ENCODE assay signal across 1 cellular context in the genomic region with DNA sequence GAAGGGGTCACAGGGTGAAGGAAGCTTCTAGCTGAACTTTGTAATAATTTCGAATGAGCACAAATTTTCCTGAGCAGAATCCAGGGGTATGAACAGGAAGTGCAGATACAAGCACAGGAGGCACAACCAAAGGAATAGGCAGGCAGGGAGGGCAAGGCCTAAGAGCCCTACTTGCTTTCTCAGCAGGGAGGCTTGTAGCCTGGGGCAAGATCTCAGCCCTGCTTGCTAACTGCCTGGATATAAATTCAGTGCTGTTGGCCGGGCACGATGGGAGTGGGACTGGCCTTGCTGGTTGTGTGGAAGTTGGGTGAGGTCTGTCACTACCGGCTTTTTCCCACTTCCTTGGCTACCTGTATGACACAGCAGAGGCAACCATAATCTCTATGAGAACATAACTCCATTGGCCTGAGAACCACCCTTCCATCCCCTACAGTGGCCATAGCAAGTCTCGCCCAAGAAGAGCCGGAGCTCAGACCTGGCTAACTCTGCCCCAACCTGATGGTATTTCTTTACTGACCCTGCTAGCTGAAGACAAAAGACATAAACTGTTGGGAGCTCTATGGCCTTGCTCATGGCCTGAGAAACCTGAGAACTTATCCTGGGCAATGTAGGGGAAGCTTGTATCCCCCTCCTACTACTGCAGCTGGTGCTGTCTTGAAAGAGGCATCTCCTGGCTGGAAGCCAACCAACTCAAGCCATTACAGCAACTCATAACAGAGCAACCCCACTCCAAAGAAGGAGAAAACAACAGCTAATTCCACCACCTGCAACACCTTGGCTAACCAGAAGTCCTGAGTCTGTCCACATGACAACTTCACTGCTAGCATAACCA.
TF ChIP-seq lines count a peak whose summit lies in the region.

No MANE protein-coding gene starts in this region.

TF ChIP-seq in GM23338, 12 proteins besides CTCF, POLR2A, EP300 and RAD21 (continued from another document):
- TF ChIP-seq, protein P1, sequence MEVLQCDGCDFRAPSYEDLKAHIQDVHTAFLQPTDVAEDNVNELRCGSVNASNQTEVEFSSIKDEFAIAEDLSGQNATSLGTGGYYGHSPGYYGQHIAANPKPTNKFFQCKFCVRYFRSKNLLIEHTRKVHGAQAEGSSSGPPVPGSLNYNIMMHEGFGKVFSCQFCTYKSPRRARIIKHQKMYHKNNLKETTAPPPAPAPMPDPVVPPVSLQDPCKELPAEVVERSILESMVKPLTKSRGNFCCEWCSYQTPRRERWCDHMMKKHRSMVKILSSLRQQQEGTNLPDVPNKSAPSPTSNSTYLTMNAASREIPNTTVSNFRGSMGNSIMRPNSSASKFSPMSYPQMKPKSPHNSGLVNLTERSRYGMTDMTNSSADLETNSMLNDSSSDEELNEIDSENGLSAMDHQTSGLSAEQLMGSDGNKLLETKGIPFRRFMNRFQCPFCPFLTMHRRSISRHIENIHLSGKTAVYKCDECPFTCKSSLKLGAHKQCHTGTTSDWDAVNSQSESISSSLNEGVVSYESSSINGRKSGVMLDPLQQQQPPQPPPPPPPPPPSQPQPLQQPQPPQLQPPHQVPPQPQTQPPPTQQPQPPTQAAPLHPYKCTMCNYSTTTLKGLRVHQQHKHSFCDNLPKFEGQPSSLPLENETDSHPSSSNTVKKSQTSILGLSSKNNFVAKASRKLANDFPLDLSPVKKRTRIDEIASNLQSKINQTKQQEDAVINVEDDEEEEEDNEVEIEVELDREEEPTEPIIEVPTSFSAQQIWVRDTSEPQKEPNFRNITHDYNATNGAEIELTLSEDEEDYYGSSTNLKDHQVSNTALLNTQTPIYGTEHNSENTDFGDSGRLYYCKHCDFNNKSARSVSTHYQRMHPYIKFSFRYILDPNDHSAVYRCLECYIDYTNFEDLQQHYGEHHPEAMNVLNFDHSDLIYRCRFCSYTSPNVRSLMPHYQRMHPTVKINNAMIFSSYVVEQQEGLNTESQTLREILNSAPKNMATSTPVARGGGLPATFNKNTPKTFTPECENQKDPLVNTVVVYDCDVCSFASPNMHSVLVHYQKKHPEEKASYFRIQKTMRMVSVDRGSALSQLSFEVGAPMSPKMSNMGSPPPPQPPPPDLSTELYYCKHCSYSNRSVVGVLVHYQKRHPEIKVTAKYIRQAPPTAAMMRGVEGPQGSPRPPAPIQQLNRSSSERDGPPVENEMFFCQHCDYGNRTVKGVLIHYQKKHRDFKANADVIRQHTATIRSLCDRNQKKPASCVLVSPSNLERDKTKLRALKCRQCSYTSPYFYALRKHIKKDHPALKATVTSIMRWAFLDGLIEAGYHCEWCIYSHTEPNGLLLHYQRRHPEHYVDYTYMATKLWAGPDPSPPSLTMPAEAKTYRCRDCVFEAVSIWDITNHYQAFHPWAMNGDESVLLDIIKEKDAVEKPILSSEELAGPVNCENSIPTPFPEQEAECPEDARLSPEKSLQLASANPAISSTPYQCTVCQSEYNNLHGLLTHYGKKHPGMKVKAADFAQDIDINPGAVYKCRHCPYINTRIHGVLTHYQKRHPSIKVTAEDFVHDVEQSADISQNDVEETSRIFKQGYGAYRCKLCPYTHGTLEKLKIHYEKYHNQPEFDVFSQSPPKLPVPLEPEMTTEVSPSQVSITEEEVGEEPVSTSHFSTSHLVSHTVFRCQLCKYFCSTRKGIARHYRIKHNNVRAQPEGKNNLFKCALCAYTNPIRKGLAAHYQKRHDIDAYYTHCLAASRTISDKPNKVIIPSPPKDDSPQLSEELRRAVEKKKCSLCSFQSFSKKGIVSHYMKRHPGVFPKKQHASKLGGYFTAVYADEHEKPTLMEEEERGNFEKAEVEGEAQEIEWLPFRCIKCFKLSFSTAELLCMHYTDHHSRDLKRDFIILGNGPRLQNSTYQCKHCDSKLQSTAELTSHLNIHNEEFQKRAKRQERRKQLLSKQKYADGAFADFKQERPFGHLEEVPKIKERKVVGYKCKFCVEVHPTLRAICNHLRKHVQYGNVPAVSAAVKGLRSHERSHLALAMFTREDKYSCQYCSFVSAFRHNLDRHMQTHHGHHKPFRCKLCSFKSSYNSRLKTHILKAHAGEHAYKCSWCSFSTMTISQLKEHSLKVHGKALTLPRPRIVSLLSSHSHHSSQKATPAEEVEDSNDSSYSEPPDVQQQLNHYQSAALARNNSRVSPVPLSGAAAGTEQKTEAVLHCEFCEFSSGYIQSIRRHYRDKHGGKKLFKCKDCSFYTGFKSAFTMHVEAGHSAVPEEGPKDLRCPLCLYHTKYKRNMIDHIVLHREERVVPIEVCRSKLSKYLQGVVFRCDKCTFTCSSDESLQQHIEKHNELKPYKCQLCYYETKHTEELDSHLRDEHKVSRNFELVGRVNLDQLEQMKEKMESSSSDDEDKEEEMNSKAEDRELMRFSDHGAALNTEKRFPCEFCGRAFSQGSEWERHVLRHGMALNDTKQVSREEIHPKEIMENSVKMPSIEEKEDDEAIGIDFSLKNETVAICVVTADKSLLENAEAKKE (CRISPR knock-in tag; IDR thresholded peaks at IDR 0.05): no peak
- no peak for TF ChIP-seq POLR2AphosphoS5 (IDR thresholded peaks at IDR 0.05; ENCODE audit: low read depth)
- TF ChIP-seq STAT1 (IDR thresholded peaks at IDR 0.05; ENCODE audit: unreplicated experiment): no peak
